Comparison of ENCODE assay signal across 22 cellular contexts in the genomic region with DNA sequence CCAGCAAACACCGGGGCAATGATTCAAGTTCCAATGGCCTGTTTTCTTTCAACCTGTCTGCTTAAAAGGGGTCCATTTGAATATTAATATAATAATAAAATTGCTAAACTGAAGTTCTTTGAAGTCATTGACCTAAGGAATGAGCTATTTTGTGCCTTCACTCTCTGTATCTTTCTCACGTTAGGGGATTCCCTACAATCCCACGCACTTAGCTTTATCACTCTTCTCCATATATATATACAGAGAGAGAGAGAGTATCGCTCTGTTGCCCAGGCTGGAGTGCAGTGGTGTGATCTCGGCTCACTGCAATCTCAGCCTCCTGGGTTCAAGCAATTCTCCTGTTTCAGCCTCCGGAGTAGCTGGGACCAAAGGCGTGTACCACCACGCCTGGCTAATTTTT.
"Had no signal": no experiment of that assay in that cellular context is flagged by ENCODE, and none has a peak within 500 bp of the region (broad histone marks: within the 10 kb centered on the region; RNA-seq: fewer than 3 reads in every experiment).

No MANE protein-coding gene starts in this region.

- H3K4me3 ChIP-seq: left ventricle myocardium inferior, lung, ovary, right atrium auricular region, right lobe of liver, smooth muscle cell, stomach, testis, thyroid gland, transverse colon, upper lobe of left lung, vagina had no signal

- H3K36me3 Mint-ChIP-seq: mesothelial cell of epicardium; naive B cell; natural killer cell treated with Interleukin-12 subunit alpha and Interleukin-12 subunit beta and Interleukin-15 and Interleukin-18, amount 100 ng/mL, for 72 hours; stimulated activated naive B cell treated with anti-CD40 and anti-IgM and Interleukin-4, amounts not matched to agents 10 μg/mL and 1 μg/mL and 100 μg/mL, for 72 hours had no signal

- DNase-seq: islet precursor cell; left ventricle myocardium inferior; mesendoderm; naive B cell; ovary; right lobe of liver; stimulated activated CD4-positive, alpha-beta T cell treated with anti-CD3 and anti-CD28 coated beads, Interleukin-1b, Interleukin-23, amount 100 ng/mL, for 48 hours; stimulated activated CD4-positive, alpha-beta T cell treated with anti-CD3 and anti-CD28 coated beads, Interleukin-2, amount 100 ng/mL, for 48 hours; stimulated activated naive B cell treated with anti-CD40 and anti-IgM and Interleukin-4, amounts not matched to agents 10 μg/mL and 1 μg/mL and 100 μg/mL, for 72 hours; stimulated activated naive CD8-positive, alpha-beta T cell treated with anti-CD3 and anti-CD28 coated beads, Interleukin-15, Interleukin-2, amounts not matched to agents 100 U/mL and 50 U/mL, for 24 hours; stomach; testis; thyroid gland; transverse colon; upper lobe of left lung had no signal

- H3K4me3 Mint-ChIP-seq: mesothelial cell of epicardium; naive B cell; natural killer cell treated with Interleukin-12 subunit alpha and Interleukin-12 subunit beta and Interleukin-15 and Interleukin-18, amount 100 ng/mL, for 72 hours; stimulated activated naive B cell treated with anti-CD40 and anti-IgM and Interleukin-4, amounts not matched to agents 10 μg/mL and 1 μg/mL and 100 μg/mL, for 72 hours had no signal

- H3K27me3 Mint-ChIP-seq: naive B cell; natural killer cell treated with Interleukin-12 subunit alpha and Interleukin-12 subunit beta and Interleukin-15 and Interleukin-18, amount 100 ng/mL, for 72 hours; progenitor cell of endocrine pancreas; stimulated activated naive B cell treated with anti-CD40 and anti-IgM and Interleukin-4, amounts not matched to agents 10 μg/mL and 1 μg/mL and 100 μg/mL, for 72 hours had no signal

- H3K9me3 Mint-ChIP-seq: mesothelial cell of epicardium; naive B cell; natural killer cell treated with Interleukin-12 subunit alpha and Interleukin-12 subunit beta and Interleukin-15 and Interleukin-18, amount 100 ng/mL, for 72 hours; stimulated activated naive B cell treated with anti-CD40 and anti-IgM and Interleukin-4, amounts not matched to agents 10 μg/mL and 1 μg/mL and 100 μg/mL, for 72 hours had no signal

- H3K27ac Mint-ChIP-seq: mesothelial cell of epicardium; naive B cell; natural killer cell treated with Interleukin-12 subunit alpha and Interleukin-12 subunit beta and Interleukin-15 and Interleukin-18, amount 100 ng/mL, for 72 hours; progenitor cell of endocrine pancreas; stimulated activated naive B cell treated with anti-CD40 and anti-IgM and Interleukin-4, amounts not matched to agents 10 μg/mL and 1 μg/mL and 100 μg/mL, for 72 hours had no signal

- ATAC-seq: natural killer cell treated with Interleukin-12 subunit alpha and Interleukin-12 subunit beta and Interleukin-15 and Interleukin-18, amount 100 ng/mL, for 72 hours; right lobe of liver; stimulated activated naive B cell treated with anti-CD40 and anti-IgM and Interleukin-4, amounts not matched to agents 10 μg/mL and 1 μg/mL and 100 μg/mL, for 72 hours; stimulated activated naive CD8-positive, alpha-beta T cell treated with anti-CD3 and anti-CD28 coated beads, Interleukin-15, Interleukin-2, amounts not matched to agents 100 U/mL and 50 U/mL, for 24 hours had no signal

- H3K4me1 Mint-ChIP-seq: mesothelial cell of epicardium; naive B cell; stimulated activated naive B cell treated with anti-CD40 and anti-IgM and Interleukin-4, amounts not matched to agents 10 μg/mL and 1 μg/mL and 100 μg/mL, for 72 hours had no signal
